ENCODE assay signal across 2 cellular contexts in genomic region chr9:36053971-36054370, GRCh38.
TF ChIP-seq lines count a peak whose summit lies in the region.

No MANE protein-coding gene starts in this region.

TF ChIP-seq in SK-N-SH, 30 proteins besides CTCF, POLR2A, EP300 and RAD21 (continued from another document):
- TF ChIP-seq MAX (IDR thresholded peaks at IDR 0.05; ENCODE audit: low read depth) (no peak), JUND (IDR thresholded peaks at IDR 0.05) (no peak), RFX5 (IDR thresholded peaks at IDR 0.05; ENCODE audit: low read length) (no peak), SMC3 (IDR thresholded peaks at IDR 0.05; ENCODE audit: low read depth, low read length) (no peak)

TF ChIP-seq in endothelial cell of umbilical vein, 7 proteins besides CTCF, POLR2A, EP300 and RAD21 (continued from another document):
- no peak for TF ChIP-seq MYC (IDR thresholded peaks at IDR 0.05; ENCODE audit: low read depth, low read length)
- no peak for TF ChIP-seq MAX (IDR thresholded peaks at IDR 0.05; ENCODE audit: insufficient read depth, insufficient read length)
- TF ChIP-seq FOS (IDR thresholded peaks at IDR 0.05; ENCODE audit: borderline replicate concordance, insufficient read depth, low read length) = no peak
- TF ChIP-seq JUN (IDR thresholded peaks at IDR 0.05; ENCODE audit: borderline replicate concordance, insufficient read depth, insufficient read length, low read depth) = no peak
- no peak for TF ChIP-seq GATA2 (IDR thresholded peaks at IDR 0.05; ENCODE audit: insufficient read depth, insufficient read length, low read depth, low read length)
